Comparison of ENCODE assay signal across 10 cellular contexts in the genomic region with DNA sequence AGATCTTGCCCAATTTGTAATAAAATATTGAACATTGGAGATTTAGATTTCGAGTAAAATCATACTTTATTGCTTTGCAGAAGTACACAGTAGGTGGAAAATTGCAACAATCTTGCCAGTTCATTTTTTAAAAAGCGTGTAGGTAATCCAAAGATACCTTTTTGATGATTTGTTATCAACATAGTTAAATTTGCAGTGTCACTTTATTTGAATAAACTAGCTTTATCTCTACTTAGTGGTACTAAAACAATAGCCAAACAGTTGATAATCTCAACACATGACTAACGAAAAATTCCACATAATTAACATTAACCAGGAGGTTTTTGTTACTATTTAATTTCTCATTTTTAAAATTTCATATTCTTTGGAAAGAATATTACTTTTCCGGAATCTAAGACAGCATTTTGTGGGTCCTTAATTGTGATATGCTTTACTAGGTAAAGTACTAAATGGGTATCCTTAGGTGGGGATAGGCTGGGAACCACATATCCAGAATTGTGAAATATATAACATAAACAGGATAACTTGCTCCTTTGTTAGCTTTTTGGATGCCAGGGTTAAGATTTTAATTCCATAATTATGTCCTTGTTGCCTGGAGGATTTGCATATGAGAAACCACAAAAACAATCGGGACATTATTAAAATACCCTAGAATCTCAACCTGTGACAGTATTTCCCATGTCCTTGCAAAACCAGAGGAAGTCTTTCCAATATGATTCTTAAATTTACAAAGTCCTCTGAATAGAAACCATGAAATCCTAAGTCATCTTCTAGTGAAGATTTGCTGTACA. TPM values are rescaled to one million over a fixed set of nuclear protein-coding genes. Genes with fewer than 3 reads are reported as not detected.
A peak's percentile ranks its signal among the peaks of the same experiment; 100 is the strongest.
DNase-seq lines count a peak whose midpoint lies in the region; ATAC-seq and TF ChIP-seq lines count a peak whose summit lies in the region.
"Had no signal": no experiment of that assay in that cellular context is flagged by ENCODE, and none has a peak within 500 bp of the region (broad histone marks: within the 10 kb centered on the region; RNA-seq: fewer than 3 reads in every experiment).

No MANE protein-coding gene starts in this region.

- TF ChIP-seq EP300 in tibial nerve (IDR thresholded peaks at IDR 0.05), result no peak

- peaks cover 30% of the 10 kb centered on the region for H3K79me2 ChIP-seq in smooth muscle cell (ENCODE audit: low read depth)

- H2AFZ ChIP-seq in smooth muscle cell (ENCODE audit: low read depth), result no peak overlapping the region

- no peak overlapping the region for H3K9ac ChIP-seq in smooth muscle cell (ENCODE audit: low read depth)

- no peaks in the 10 kb centered on the region for H3K9me3 Mint-ChIP-seq in activated naive CD4-positive, alpha-beta T cell treated with anti-CD3 and anti-CD28 coated beads, Interleukin-2, amount 50 U/mL, for 24 hours
- no peaks in the 10 kb centered on the region for H3K9me3 Mint-ChIP-seq in activated T-helper 1 cell treated with anti-CD3 and anti-CD28 coated beads, Interleukin-12 subunit alpha, Interleukin-12 subunit beta, Interleukin-2, Interleukin-4 antibody, amounts not matched to agents 30 ng/mL and 10 ng/mL and 1 ng/mL, durations not matched to agents 14 hours and 24 hours and 36 hours

- CTCF ChIA-PET in A673 (lab: Charles Lee), result no interaction called here

- peaks cover 68% of the 10 kb centered on the region for H3K4me1 Mint-ChIP-seq in activated naive CD4-positive, alpha-beta T cell treated with anti-CD3 and anti-CD28 coated beads, Interleukin-2, amount 50 U/mL, for 24 hours
- H3K4me1 Mint-ChIP-seq in activated T-helper 1 cell treated with anti-CD3 and anti-CD28 coated beads, Interleukin-12 subunit alpha, Interleukin-12 subunit beta, Interleukin-2, Interleukin-4 antibody, amounts not matched to agents 30 ng/mL and 10 ng/mL and 1 ng/mL, durations not matched to agents 14 hours and 24 hours and 36 hours (ENCODE audit: low read depth), result peaks cover 61% of the 10 kb centered on the region

- no TSS peak for BruUV-seq in A673 (replicated peaks; lab: Mats Ljungman, UMichigan)

- H3K4me2 ChIP-seq in smooth muscle cell, result no peak overlapping the region

- H3K27ac Mint-ChIP-seq in activated naive CD4-positive, alpha-beta T cell treated with anti-CD3 and anti-CD28 coated beads, Interleukin-2, amount 50 U/mL, for 24 hours, result peak overlapping the region; percentile 99
- peak overlapping the region; percentile 20 for H3K27ac Mint-ChIP-seq in activated T-helper 1 cell treated with anti-CD3 and anti-CD28 coated beads, Interleukin-12 subunit alpha, Interleukin-12 subunit beta, Interleukin-2, Interleukin-4 antibody, amounts not matched to agents 30 ng/mL and 10 ng/mL and 1 ng/mL, durations not matched to agents 14 hours and 24 hours and 36 hours

- no peak for ATAC-seq in lower lobe of right lung

- H3K27ac ChIP-seq in lower lobe of right lung (no peak overlapping the region), tibial nerve (peak overlapping the region in 3 of 4 donors; percentile 99 to 100 (median 100)), A673 (ENCODE audit: low read depth, low read length, poor library complexity, severe bottlenecking) (no peak overlapping the region), smooth muscle cell (ENCODE audit: low read depth) (no peak overlapping the region)

- H3K27me3 ChIP-seq in lower lobe of right lung (ENCODE audit: low read depth) (no peaks in the 10 kb centered on the region), tibial nerve (no peaks in the 10 kb centered on the region), A673 (replicated peaks; ENCODE audit: insufficient read depth, low read depth, low read length, poor library complexity) (no peaks in the 10 kb centered on the region), smooth muscle cell (ENCODE audit: low read depth) (no peaks in the 10 kb centered on the region)
- H3K27me3 ChIP-seq: tibial artery had no signal

- no peaks in the 10 kb centered on the region for H3K9me3 ChIP-seq in lower lobe of right lung
- H3K9me3 ChIP-seq in tibial nerve, result no peaks in the 10 kb centered on the region
- H3K9me3 ChIP-seq in A673 (ENCODE audit: low read depth, low read length, poor library complexity, severe bottlenecking), result no peaks in the 10 kb centered on the region
- no peaks in the 10 kb centered on the region for H3K9me3 ChIP-seq in smooth muscle cell (replicated peaks; ENCODE audit: low read depth)
- H3K9me3 ChIP-seq: tibial artery had no signal

- H3K4me3 Mint-ChIP-seq in activated naive CD4-positive, alpha-beta T cell treated with anti-CD3 and anti-CD28 coated beads, Interleukin-2, amount 50 U/mL, for 24 hours, result peak overlapping the region; percentile 97
- H3K4me3 Mint-ChIP-seq in activated T-helper 1 cell treated with anti-CD3 and anti-CD28 coated beads, Interleukin-12 subunit alpha, Interleukin-12 subunit beta, Interleukin-2, Interleukin-4 antibody, amounts not matched to agents 30 ng/mL and 10 ng/mL and 1 ng/mL, durations not matched to agents 14 hours and 24 hours and 36 hours, result peak overlapping the region; percentile 87

- WGBS in tibial nerve, 2 donors, result 80 to 82% methylated on average over 5 of the region's 5 CpGs
- WGBS in smooth muscle cell (ENCODE audit: low lambda C conversion rate), result 93% methylated on average over 5 of the region's 5 CpGs

- H3K27me3 Mint-ChIP-seq in activated naive CD4-positive, alpha-beta T cell treated with anti-CD3 and anti-CD28 coated beads, Interleukin-2, amount 50 U/mL, for 24 hours, result no peaks in the 10 kb centered on the region
- no peaks in the 10 kb centered on the region for H3K27me3 Mint-ChIP-seq in activated T-helper 1 cell treated with anti-CD3 and anti-CD28 coated beads, Interleukin-12 subunit alpha, Interleukin-12 subunit beta, Interleukin-2, Interleukin-4 antibody, amounts not matched to agents 30 ng/mL and 10 ng/mL and 1 ng/mL, durations not matched to agents 14 hours and 24 hours and 36 hours (ENCODE audit: insufficient read depth)

- H3K36me3 ChIP-seq in lower lobe of right lung (no peaks in the 10 kb centered on the region), tibial nerve (no peaks in the 10 kb centered on the region), A673 (ENCODE audit: insufficient read depth, low read length, poor library complexity, severe bottlenecking) (no peaks in the 10 kb centered on the region), smooth muscle cell (ENCODE audit: low read depth) (no peaks in the 10 kb centered on the region)
- H3K36me3 ChIP-seq: tibial artery had no signal

- POLR2A ChIA-PET in A673 (lab: Charles Lee; ENCODE audit: low non-redundant PET), result no interaction called here

- H4K20me1 ChIP-seq in smooth muscle cell (ENCODE audit: low read depth), result peaks cover 75% of the 10 kb centered on the region

- intact Hi-C loops in activated T-helper 1 cell treated with anti-CD3 and anti-CD28 coated beads, Interleukin-12 subunit alpha, Interleukin-12 subunit beta, Interleukin-2, Interleukin-4 antibody, amounts not matched to agents 30 ng/mL and 10 ng/mL and 1 ng/mL, durations not matched to agents 14 hours and 24 hours and 36 hours (cut with micrococcal nuclease), result no loop called here
- intact Hi-C loops in lower lobe of right lung (cut with DNase I), result no loop called here
- intact Hi-C loops in A673 (cut with micrococcal nuclease; ENCODE audit: unreplicated experiment), result no loop called here

- H3F3A ChIP-seq in smooth muscle cell (ENCODE audit: low read depth), result no peaks in the 10 kb centered on the region

- peaks cover 2% of the 10 kb centered on the region for H3K36me3 Mint-ChIP-seq in activated naive CD4-positive, alpha-beta T cell treated with anti-CD3 and anti-CD28 coated beads, Interleukin-2, amount 50 U/mL, for 24 hours
- H3K36me3 Mint-ChIP-seq in activated T-helper 1 cell treated with anti-CD3 and anti-CD28 coated beads, Interleukin-12 subunit alpha, Interleukin-12 subunit beta, Interleukin-2, Interleukin-4 antibody, amounts not matched to agents 30 ng/mL and 10 ng/mL and 1 ng/mL, durations not matched to agents 14 hours and 24 hours and 36 hours (ENCODE audit: low read depth), result peaks cover 18% of the 10 kb centered on the region

- H3K4me1 ChIP-seq in lower lobe of right lung (peaks cover 57% of the 10 kb centered on the region), tibial nerve (peaks cover 0 to 69% (median 34%) of the 10 kb centered on the region in 4 donors), A673 (ENCODE audit: insufficient read depth, low read length, poor library complexity, severe bottlenecking) (peaks cover 11% of the 10 kb centered on the region), smooth muscle cell (ENCODE audit: low read depth) (peaks cover 19% of the 10 kb centered on the region)

- DNase-seq in activated naive CD4-positive, alpha-beta T cell treated with anti-CD3 and anti-CD28 coated beads, Interleukin-2, amount 50 U/mL, for 16 hours, result no peak
- no peak for DNase-seq in activated T-helper 1 cell treated with anti-CD3 and anti-CD28 coated beads, Interleukin-12 subunit alpha, Interleukin-12 subunit beta, Interleukin-2, Interleukin-4 antibody, amounts not matched to agents 30 ng/mL and 10 ng/mL and 1 ng/mL, durations not matched to agents 14 hours and 24 hours and 36 hours (ENCODE audit: low spot score)
- DNase-seq in lower lobe of right lung, result no peak
- no peak for DNase-seq in tibial nerve (ENCODE audit: low spot score in 2 of 2)
- no peak for DNase-seq in RKO (ENCODE audit: low spot score)
- DNase-seq in A673 (ENCODE audit: low spot score), result no peak
- DNase-seq in smooth muscle cell (lab: John Stamatoyannopoulos, UW; ENCODE audit: unreplicated experiment), result no peak
- DNase-seq: KBM-7, tibial artery had no signal

- TF ChIP-seq CTCF in lower lobe of right lung (IDR thresholded peaks at IDR 0.05) (no peak), tibial nerve (IDR thresholded peaks at IDR 0.05) (no peak), A673 (conservative IDR thresholded peaks at IDR 0.05; ENCODE audit: low read depth, low read length) (no peak), smooth muscle cell (IDR thresholded peaks at IDR 0.05; ENCODE audit: borderline replicate concordance, insufficient read depth, poor library complexity, severe bottlenecking) (no peak)

- H3K4me3 ChIP-seq in lower lobe of right lung (peak overlapping the region; percentile 80), tibial nerve (peak overlapping the region in 1 of 4 donors; percentile 78), A673 (ENCODE audit: low read depth, low read length, poor library complexity, severe bottlenecking) (no peak overlapping the region), smooth muscle cell (no peak overlapping the region)

- no peak for TF ChIP-seq POLR2A in tibial nerve (IDR thresholded peaks at IDR 0.05)

RNA-seq across cellular contexts. Expression of a gene that starts 2.4 kb away (rescaled TPM):
- 83.0 and 83.3 TPM in 2 replicates for total RNA-seq in activated T-helper 1 cell treated with anti-CD3 and anti-CD28 coated beads, Interleukin-12 subunit alpha, Interleukin-12 subunit beta, Interleukin-2, Interleukin-4 antibody, amounts not matched to agents 30 ng/mL and 10 ng/mL and 1 ng/mL, durations not matched to agents 14 hours and 24 hours and 36 hours
- total RNA-seq in lower lobe of right lung, result 32.8 TPM
- total RNA-seq in tibial nerve, result 10 to 100 TPM; 46.3 to 82.5 (median 58.2) TPM
- total RNA-seq in A673 (2021), result 57.8 and 61.0 TPM in 2 replicates
- total RNA-seq in smooth muscle cell, result 51.5 and 66.3 TPM in 2 replicates
- polyA plus RNA-seq in smooth muscle cell, result 12.0 and 14.0 TPM in 2 replicates

Comparison
In these comparisons a context has a peak if more than half of its experiments do, and no peak if none do; other contexts are left out.
1. H3K27ac ChIP-seq: peak in tibial nerve (3 of 4); none in lower lobe of right lung (single experiment), A673 (single experiment) and smooth muscle cell (single experiment).